Comparison of ENCODE assay signal across 8 cellular contexts in the genomic region with DNA sequence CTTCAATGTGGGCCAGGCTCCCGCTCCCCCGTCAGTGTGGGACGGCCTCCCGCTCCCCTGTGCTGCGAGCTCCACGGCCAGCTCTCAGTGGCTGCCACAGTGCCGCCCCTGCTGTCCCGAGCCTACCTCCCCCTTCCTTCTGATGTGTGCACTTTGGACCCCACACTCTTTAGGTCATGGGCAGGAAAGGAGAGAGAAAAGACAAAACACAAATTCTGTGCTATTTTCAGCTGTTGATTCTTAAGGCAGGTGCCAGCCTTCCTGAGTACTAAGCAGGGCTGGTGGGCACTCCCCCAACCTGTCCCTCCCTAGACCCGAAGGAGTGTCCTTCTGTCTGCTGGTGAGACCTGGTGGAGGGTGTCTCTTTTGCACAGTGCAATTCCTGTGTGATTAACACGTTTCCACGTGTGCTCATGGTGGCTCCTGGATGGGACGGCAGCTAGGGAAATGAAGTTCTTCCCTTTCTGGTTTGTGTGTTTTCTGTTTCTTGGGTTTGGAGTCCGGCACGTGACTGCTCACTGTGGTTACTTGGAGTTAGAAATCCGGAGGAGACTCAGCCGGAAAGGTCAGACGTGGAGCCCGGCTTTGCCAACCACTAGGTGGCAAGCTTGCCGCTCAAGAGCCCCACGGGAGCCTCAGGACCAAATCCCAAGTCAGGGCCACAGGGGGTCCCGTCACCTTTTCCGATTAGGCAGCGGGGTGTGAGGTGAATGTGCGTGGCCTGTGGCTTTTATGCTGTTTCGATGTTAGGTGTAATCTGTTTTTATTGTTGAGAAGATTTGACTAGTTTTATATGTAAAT.
DNase-seq lines count a peak whose midpoint lies in the region; TF ChIP-seq lines count a peak whose summit lies in the region.
"Not testable (repeated sequence)": the region's sequence is repeated elsewhere in the genome, so short reads cannot be mapped to it uniquely, and the experiment has no call there.

No MANE protein-coding gene starts in this region.

- in situ Hi-C loops in GM13976 (cut with MboI; ENCODE audit: low sequenced_read_pairs, unreplicated experiment): not testable (repeated sequence)

- H3K27me3 ChIP-seq in Loucy (ENCODE audit: insufficient read depth, low read length, poor library complexity, severe bottlenecking): not testable (repeated sequence)

- WGBS in adipose tissue, 3 donors: 18 to 28% (median 20%) methylated on average over 23 to 25 of the region's 25 CpGs

- not testable (repeated sequence) for H3K79me2 ChIP-seq in Loucy (ENCODE audit: insufficient read depth, low read length)

- not testable (repeated sequence) for H3K9ac ChIP-seq in Loucy (ENCODE audit: low read depth, low read length, poor library complexity, severe bottlenecking)

- H3K36me3 ChIP-seq in Loucy (ENCODE audit: insufficient read depth, low read length): not testable (repeated sequence)

- peak; percentile 61 for DNase-seq in AG08395 (ENCODE audit: low spot score)
- DNase-seq in GM13976 (ENCODE audit: low spot score): not testable (repeated sequence)
- peak; percentile 81 for DNase-seq in fibroblast of villous mesenchyme (ENCODE audit: low read depth)
- peak; percentile 84 for DNase-seq in mesenteric fat pad (ENCODE audit: low spot score)
- peak; percentile 24 to 38 (median 32) for DNase-seq in stimulated activated CD4-positive, alpha-beta T cell treated with anti-CD3 and anti-CD28 coated beads, Interleukin-12 subunit alpha, Interleukin-12 subunit beta, amount 100 ng/mL, for 48 hours (ENCODE audit: low read depth in 2 of 3, low spot score in 1 of 3)

- not testable (repeated sequence) for H3K4me2 ChIP-seq in Loucy (ENCODE audit: low read depth, low read length, poor library complexity, severe bottlenecking)

- not testable (repeated sequence) for H4K20me1 ChIP-seq in Loucy (ENCODE audit: insufficient read depth, low read length, poor library complexity, severe bottlenecking)

- H3K4me1 Mint-ChIP-seq in T-helper 1 cell treated with Interleukin-12 subunit alpha and Interleukin-12 subunit beta and Interleukin-4 antibody, amounts not matched to agents 30 μg/mL and 1 μg/mL, for 36 hours (ENCODE audit: low read depth): peaks cover 40% of the 10 kb centered on the region

- not testable (repeated sequence) for H3K9me3 Mint-ChIP-seq in T-helper 1 cell treated with Interleukin-12 subunit alpha and Interleukin-12 subunit beta and Interleukin-4 antibody, amounts not matched to agents 30 μg/mL and 1 μg/mL, for 36 hours

- H3K27ac Mint-ChIP-seq in T-helper 1 cell treated with Interleukin-12 subunit alpha and Interleukin-12 subunit beta and Interleukin-4 antibody, amounts not matched to agents 30 μg/mL and 1 μg/mL, for 36 hours: peak overlapping the region; percentile 52

- not testable (repeated sequence) for H3F3A ChIP-seq in Loucy (ENCODE audit: low read depth)

- not testable (repeated sequence) for H3K4me3 ChIP-seq in Loucy (ENCODE audit: low read length, poor library complexity, severe bottlenecking); fibroblast of villous mesenchyme (ENCODE audit: low read depth, low read length)

- not testable (repeated sequence) for H3K27me3 Mint-ChIP-seq in T-helper 1 cell treated with Interleukin-12 subunit alpha and Interleukin-12 subunit beta and Interleukin-4 antibody, amounts not matched to agents 30 μg/mL and 1 μg/mL, for 36 hours (ENCODE audit: low read depth)

- peak overlapping the region; percentile 87 for H2AFZ ChIP-seq in Loucy (ENCODE audit: low read length)

- peak overlapping the region; percentile 7 for H3K27ac ChIP-seq in adipose tissue (ENCODE audit: low read depth, low read length)

- not testable (repeated sequence) for H3K4me1 ChIP-seq in Loucy (ENCODE audit: insufficient read depth, low read length, poor library complexity, severe bottlenecking)

- H3K9me2 ChIP-seq in Loucy (replicated peaks; ENCODE audit: low read depth, low read length): not testable (repeated sequence)

- not testable (repeated sequence) for H3K36me3 Mint-ChIP-seq in T-helper 1 cell treated with Interleukin-12 subunit alpha and Interleukin-12 subunit beta and Interleukin-4 antibody, amounts not matched to agents 30 μg/mL and 1 μg/mL, for 36 hours (ENCODE audit: low read depth)

- TF ChIP-seq CTCF in GM13976 (IDR thresholded peaks at IDR 0.05; ENCODE audit: borderline replicate concordance, control extremely low read depth, extremely low read depth, insufficient read depth, missing control alignments) (peak; percentile 29), Loucy (conservative IDR thresholded peaks at IDR 0.05; ENCODE audit: low read length) (peak; percentile 55), fibroblast of villous mesenchyme (IDR thresholded peaks at IDR 0.05; ENCODE audit: insufficient read depth, low read depth, low read length) (peak; percentile 67)

- not testable (repeated sequence) for H3K4me3 Mint-ChIP-seq in T-helper 1 cell treated with Interleukin-12 subunit alpha and Interleukin-12 subunit beta and Interleukin-4 antibody, amounts not matched to agents 30 μg/mL and 1 μg/mL, for 36 hours

- H3K9me3 ChIP-seq in Loucy (ENCODE audit: insufficient read depth, low read depth, low read length): not testable (repeated sequence)
